ENCODE assay signal across 8 cellular contexts in genomic region chrX:7147978-7148824, GRCh38. TPM values are rescaled to one million over a fixed set of nuclear protein-coding genes. Genes with fewer than 3 reads are reported as not detected.
DNase-seq lines count a peak whose midpoint lies in the region; ATAC-seq and TF ChIP-seq lines count a peak whose summit lies in the region.

Gene PUDP, minus strand, starts transcription at chrX:7148153. Its CDS starts 40 bp downstream, at chrX:7148113.

- H3K9ac ChIP-seq in endodermal cell (ENCODE audit: extremely low read depth, low read length, poor library complexity, severe bottlenecking): peak within 1 kb of the TSS; percentile 60

- 0% methylated on average over 11 to 73 of the region's 76 CpGs for WGBS in endodermal cell (ENCODE audit: insufficient coverage in 1 of 2, insufficient read length in 1 of 2), 2 experiments
- WGBS in mesodermal cell (ENCODE audit: insufficient coverage in 2 of 2), 2 experiments: 0 to 1% methylated on average over 10 to 33 of the region's 76 CpGs

- H3K27me3 ChIP-seq in Caco-2 (replicated peaks; ENCODE audit: control insufficient read depth, insufficient read depth, low read length) (no peaks in the 10 kb centered on the region), endodermal cell (ENCODE audit: control insufficient read depth, insufficient read depth, low read length, poor library complexity, severe bottlenecking) (no peaks in the 10 kb centered on the region)

- no peaks in the 10 kb centered on the region for H3K27me3 Mint-ChIP-seq in Caco-2 (ENCODE audit: insufficient read depth, unreplicated experiment)
- H3K27me3 Mint-ChIP-seq in activated CD8-positive, alpha-beta memory T cell treated with anti-CD3 and anti-CD28 coated beads, Interleukin-2, amount 10 ng/mL, durations not matched to agents 7 days and 5 days: no peaks in the 10 kb centered on the region
- peaks cover 4% of the 10 kb centered on the region for H3K27me3 Mint-ChIP-seq in endodermal cell (ENCODE audit: insufficient read depth)

- H3K9me3 Mint-ChIP-seq in Caco-2 (ENCODE audit: unreplicated experiment) (no peaks in the 10 kb centered on the region), endodermal cell (no peaks in the 10 kb centered on the region)
- no peaks in the 10 kb centered on the region for H3K9me3 Mint-ChIP-seq in activated CD8-positive, alpha-beta memory T cell treated with anti-CD3 and anti-CD28 coated beads, Interleukin-2, amount 10 ng/mL, durations not matched to agents 7 days and 5 days (ENCODE audit: low read depth)

- no TSS peak for BruUV-seq in Caco-2 (replicated peaks; lab: Mats Ljungman, UMichigan)

- POLR2A ChIA-PET in Caco-2 (lab: Charles Lee): interaction anchor here (0.6 kb wide), 1 partner anchor 16 kb away, joined by 3 read pairs; no protein-coding TSS in a partner anchor

- H3K27ac ChIP-seq in endodermal cell (ENCODE audit: low read depth, low read length) (peak within 1 kb of the TSS; percentile 66), mesodermal cell (ENCODE audit: low read depth, low read length, severe bottlenecking) (peak within 1 kb of the TSS; percentile 69)

- CTCF ChIA-PET in Caco-2 (lab: Charles Lee): no interaction called here
- CTCF ChIA-PET in activated CD8-positive, alpha-beta memory T cell treated with anti-CD3 and anti-CD28 coated beads, Interleukin-2, amount 10 ng/mL, durations not matched to agents 7 days and 5 days (lab: Charles Lee): interaction anchor here (2.2 kb wide), 1 partner anchor 15 kb away, joined by 9 read pairs; no protein-coding TSS in a partner anchor

- peak; percentile 80 for ATAC-seq in GM21360 (IDR thresholded peaks at IDR 0.05; ENCODE audit: unreplicated experiment)
- peak; percentile 94 for ATAC-seq in activated CD8-positive, alpha-beta memory T cell treated with anti-CD3 and anti-CD28 coated beads, Interleukin-2, amount 10 ng/mL, durations not matched to agents 7 days and 5 days

- intact Hi-C loops in Caco-2 (cut with micrococcal nuclease; ENCODE audit: unreplicated experiment): loop anchor here (2.0 kb wide), 1 partner anchor 71 kb away; no protein-coding TSS in a partner anchor

- H3K36me3 Mint-ChIP-seq in Caco-2 (ENCODE audit: insufficient read depth, unreplicated experiment) (peaks cover 7% of the 10 kb centered on the region), endodermal cell (ENCODE audit: low read depth) (no peaks in the 10 kb centered on the region)
- peaks cover 1% of the 10 kb centered on the region for H3K36me3 Mint-ChIP-seq in activated CD8-positive, alpha-beta memory T cell treated with anti-CD3 and anti-CD28 coated beads, Interleukin-2, amount 10 ng/mL, durations not matched to agents 7 days and 5 days

- peaks cover 10% of the 10 kb centered on the region for H3K4me1 Mint-ChIP-seq in Caco-2 (ENCODE audit: low read depth, unreplicated experiment)
- peaks cover 19% of the 10 kb centered on the region for H3K4me1 Mint-ChIP-seq in activated CD8-positive, alpha-beta memory T cell treated with anti-CD3 and anti-CD28 coated beads, Interleukin-2, amount 10 ng/mL, durations not matched to agents 7 days and 5 days
- H3K4me1 Mint-ChIP-seq in endodermal cell: peaks cover 9% of the 10 kb centered on the region

- peak within 1 kb of the TSS; percentile 75 for H3K4me3 Mint-ChIP-seq in Caco-2 (ENCODE audit: unreplicated experiment)
- H3K4me3 Mint-ChIP-seq in activated CD8-positive, alpha-beta memory T cell treated with anti-CD3 and anti-CD28 coated beads, Interleukin-2, amount 10 ng/mL, durations not matched to agents 7 days and 5 days: peak within 1 kb of the TSS; percentile 80
- peak within 1 kb of the TSS; percentile 80 for H3K4me3 Mint-ChIP-seq in endodermal cell

- no peaks in the 10 kb centered on the region for H3K9me3 ChIP-seq in Caco-2
- H3K9me3 ChIP-seq in endodermal cell (ENCODE audit: control insufficient read depth, low read length): no peaks in the 10 kb centered on the region
- H3K9me3 ChIP-seq in mesodermal cell (ENCODE audit: control insufficient read depth, low read length): no peaks in the 10 kb centered on the region

- H3K36me3 ChIP-seq in Caco-2 (ENCODE audit: control insufficient read depth, insufficient read depth, low read length) (no peaks in the 10 kb centered on the region), endodermal cell (ENCODE audit: control insufficient read depth, insufficient read depth, low read length) (no peaks in the 10 kb centered on the region), mesodermal cell (ENCODE audit: control insufficient read depth, insufficient read depth, low read length) (no peaks in the 10 kb centered on the region)

- peak within 1 kb of the TSS; percentile 87 for H3K4me3 ChIP-seq in Caco-2 (ENCODE audit: low read depth, low read length)
- peak within 1 kb of the TSS; percentile 90 for H3K4me3 ChIP-seq in endodermal cell (ENCODE audit: low read length)
- peak within 1 kb of the TSS; percentile 54 for H3K4me3 ChIP-seq in mesodermal cell (ENCODE audit: extremely low read depth, insufficient read depth, low read length, poor library complexity, severe bottlenecking)

- TF ChIP-seq CTCF in Caco-2 (IDR thresholded peaks at IDR 0.05; ENCODE audit: insufficient read depth in 1 of 2, low read depth in 1 of 2, low read length in 1 of 2, severe bottlenecking in 1 of 2, unreplicated experiment in 1 of 2): no peak
- TF ChIP-seq CTCF in endodermal cell (conservative IDR thresholded peaks at IDR 0.05): peak; percentile 48

- peaks cover 25% of the 10 kb centered on the region for H3K4me1 ChIP-seq in Caco-2
- no peaks in the 10 kb centered on the region for H3K4me1 ChIP-seq in endodermal cell (ENCODE audit: control insufficient read depth, insufficient read depth, low read length)
- no peaks in the 10 kb centered on the region for H3K4me1 ChIP-seq in mesodermal cell (ENCODE audit: control insufficient read depth, insufficient read depth, low read length, poor library complexity, severe bottlenecking)

- DNase-seq in Caco-2: peak; percentile 80 to 87
- peak; percentile 71 for DNase-seq in HT1080 (ENCODE audit: low read depth)
- peak; percentile 86 for DNase-seq in NOMO-1 treated with DMSO at 0.1 percent for 48 hours (lab: John Stamatoyannopoulos, UW; ENCODE audit: unreplicated experiment)
- DNase-seq in activated CD8-positive, alpha-beta memory T cell treated with anti-CD3 and anti-CD28 coated beads, Interleukin-2, amount 10 ng/mL, durations not matched to agents 7 days and 5 days: peak; percentile 86
- peak; percentile 90 for DNase-seq in endodermal cell
- DNase-seq in stimulated activated CD8-positive, alpha-beta memory T cell treated with anti-CD3 and anti-CD28 coated beads, Interleukin-15, amount 100 ng/mL, for 24 hours (ENCODE audit: low read depth): peak; percentile 47

- H3K27ac Mint-ChIP-seq in Caco-2 (ENCODE audit: unreplicated experiment): peak within 1 kb of the TSS; percentile 35
- peak within 1 kb of the TSS; percentile 89 for H3K27ac Mint-ChIP-seq in activated CD8-positive, alpha-beta memory T cell treated with anti-CD3 and anti-CD28 coated beads, Interleukin-2, amount 10 ng/mL, durations not matched to agents 7 days and 5 days
- H3K27ac Mint-ChIP-seq in endodermal cell: peak within 1 kb of the TSS; percentile 91

RNA-seq across cellular contexts. Expression of gene PUDP, which starts in this region (rescaled TPM):
- 54.3 and 57.5 TPM in 2 replicates for total RNA-seq in Caco-2 (2022)
- total RNA-seq in HT1080 (2014; rRNA removed; shearing (Covaris generic)): 12.0 and 16.2 TPM in 2 replicates
- polyA plus RNA-seq in HT1080 (2015; cell fraction: cytosol; rRNA removed): 28.0 and 31.9 TPM in 2 replicates
- 14.5 and 17.3 TPM in 2 replicates for polyA plus RNA-seq in HT1080 (2015; cell fraction: nucleus; rRNA removed)
- 10 to 100 TPM; 16.3 to 19.1 TPM for total RNA-seq in activated CD8-positive, alpha-beta memory T cell treated with anti-CD3 and anti-CD28 coated beads, Interleukin-2, amount 10 ng/mL, durations not matched to agents 7 days and 5 days
- total RNA-seq in endodermal cell: 10 to 100 TPM; 19.4 to 37.2 TPM
- 22.9 TPM for polyA plus RNA-seq in endodermal cell (2013, experiment 1 of 2)
- 21.0 TPM for polyA plus RNA-seq in endodermal cell (2013, experiment 2 of 2)
- polyA plus RNA-seq in mesodermal cell (2013, experiment 1 of 2): 22.2 TPM
- 21.8 TPM for polyA plus RNA-seq in mesodermal cell (2013, experiment 2 of 2)

Comparison
In these comparisons a context has a peak if more than half of its experiments do, and no peak if none do; other contexts are left out.
1. Peak in every context shown above with its lines: DNase-seq, ATAC-seq, H3K4me3 ChIP-seq and H3K27ac ChIP-seq.
2. H3K27ac Mint-ChIP-seq: peak in every context shown above with its lines; median percentile 91 in endodermal cell; 89 in activated CD8-positive, alpha-beta memory T cell treated with anti-CD3 and anti-CD28 coated beads, Interleukin-2, amount 10 ng/mL, durations not matched to agents 7 days and 5 days; 35 in Caco-2.